In genomic region chr1:154324669-154325582, GRCh38 we compare ENCODE assay signal across 1 cellular context.
TF ChIP-seq lines count a peak whose summit lies in the region.

Gene ATP8B2 (plus strand): TSS chr1:154325525. CDS start chr1:154328142, 2,617 bp downstream.

TF ChIP-seq in HepG2, 621 proteins besides CTCF, POLR2A, EP300 and RAD21 (continued from another document and continues in another):
- TF ChIP-seq, protein P1, sequence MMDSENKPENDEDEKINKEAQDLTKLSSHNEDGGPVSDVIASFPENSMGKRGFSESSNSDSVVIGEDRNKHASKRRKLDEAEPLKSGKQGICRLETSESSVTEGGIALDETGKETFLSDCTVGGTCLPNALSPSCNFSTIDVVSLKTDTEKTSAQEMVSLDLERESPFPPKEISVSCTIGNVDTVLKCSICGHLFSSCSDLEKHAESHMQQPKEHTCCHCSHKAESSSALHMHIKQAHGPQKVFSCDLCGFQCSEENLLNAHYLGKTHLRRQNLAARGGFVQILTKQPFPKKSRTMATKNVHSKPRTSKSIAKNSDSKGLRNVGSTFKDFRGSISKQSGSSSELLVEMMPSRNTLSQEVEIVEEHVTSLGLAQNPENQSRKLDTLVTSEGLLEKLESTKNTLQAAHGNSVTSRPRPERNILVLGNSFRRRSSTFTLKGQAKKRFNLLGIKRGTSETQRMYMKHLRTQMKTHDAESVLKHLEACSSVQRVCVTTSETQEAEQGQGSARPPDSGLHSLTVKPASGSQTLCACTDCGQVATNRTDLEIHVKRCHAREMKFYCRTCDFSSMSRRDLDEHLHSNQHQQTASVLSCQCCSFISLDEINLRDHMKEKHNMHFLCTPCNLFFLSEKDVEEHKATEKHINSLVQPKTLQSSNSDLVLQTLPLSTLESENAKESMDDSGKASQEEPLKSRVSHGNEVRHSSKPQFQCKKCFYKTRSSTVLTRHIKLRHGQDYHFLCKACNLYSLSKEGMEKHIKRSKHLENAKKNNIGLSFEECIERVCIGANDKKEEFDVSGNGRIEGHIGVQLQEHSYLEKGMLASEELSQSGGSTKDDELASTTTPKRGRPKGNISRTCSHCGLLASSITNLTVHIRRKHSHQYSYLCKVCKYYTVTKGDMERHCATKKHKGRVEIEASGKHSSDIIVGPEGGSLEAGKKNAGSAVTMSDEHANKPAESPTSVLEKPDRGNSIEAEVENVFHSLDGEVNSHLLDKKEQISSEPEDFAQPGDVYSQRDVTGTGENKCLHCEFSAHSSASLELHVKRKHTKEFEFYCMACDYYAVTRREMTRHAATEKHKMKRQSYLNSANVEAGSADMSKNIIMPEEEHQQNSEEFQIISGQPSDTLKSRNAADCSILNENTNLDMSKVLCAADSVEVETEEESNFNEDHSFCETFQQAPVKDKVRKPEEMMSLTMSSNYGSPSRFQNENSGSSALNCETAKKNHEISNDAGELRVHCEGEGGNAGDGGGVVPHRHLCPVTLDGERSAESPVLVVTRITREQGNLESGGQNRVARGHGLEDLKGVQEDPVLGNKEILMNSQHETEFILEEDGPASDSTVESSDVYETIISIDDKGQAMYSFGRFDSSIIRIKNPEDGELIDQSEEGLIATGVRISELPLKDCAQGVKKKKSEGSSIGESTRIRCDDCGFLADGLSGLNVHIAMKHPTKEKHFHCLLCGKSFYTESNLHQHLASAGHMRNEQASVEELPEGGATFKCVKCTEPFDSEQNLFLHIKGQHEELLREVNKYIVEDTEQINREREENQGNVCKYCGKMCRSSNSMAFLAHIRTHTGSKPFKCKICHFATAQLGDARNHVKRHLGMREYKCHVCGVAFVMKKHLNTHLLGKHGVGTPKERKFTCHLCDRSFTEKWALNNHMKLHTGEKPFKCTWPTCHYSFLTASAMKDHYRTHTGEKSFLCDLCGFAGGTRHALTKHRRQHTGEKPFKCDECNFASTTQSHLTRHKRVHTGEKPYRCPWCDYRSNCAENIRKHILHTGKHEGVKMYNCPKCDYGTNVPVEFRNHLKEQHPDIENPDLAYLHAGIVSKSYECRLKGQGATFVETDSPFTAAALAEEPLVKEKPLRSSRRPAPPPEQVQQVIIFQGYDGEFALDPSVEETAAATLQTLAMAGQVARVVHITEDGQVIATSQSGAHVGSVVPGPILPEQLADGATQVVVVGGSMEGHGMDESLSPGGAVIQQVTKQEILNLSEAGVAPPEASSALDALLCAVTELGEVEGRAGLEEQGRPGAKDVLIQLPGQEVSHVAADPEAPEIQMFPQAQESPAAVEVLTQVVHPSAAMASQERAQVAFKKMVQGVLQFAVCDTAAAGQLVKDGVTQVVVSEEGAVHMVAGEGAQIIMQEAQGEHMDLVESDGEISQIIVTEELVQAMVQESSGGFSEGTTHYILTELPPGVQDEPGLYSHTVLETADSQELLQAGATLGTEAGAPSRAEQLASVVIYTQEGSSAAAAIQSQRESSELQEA (CRISPR knock-in tag; IDR thresholded peaks at IDR 0.05; ENCODE audit: not compliant biosample characterization) = no peak
- TF ChIP-seq ZNF850 (CRISPR knock-in tag; conservative IDR thresholded peaks at IDR 0.05) (no peak), ELF3 (CRISPR knock-in tag; IDR thresholded peaks at IDR 0.05) (no peak), ZBTB38 (CRISPR knock-in tag; IDR thresholded peaks at IDR 0.05) (peak; percentile 44; the same call in 1 of the 2 replicates), MTA1 (CRISPR knock-in tag; IDR thresholded peaks at IDR 0.05; ENCODE audit: borderline replicate concordance) (peak; percentile 72; the same call in 1 of the 2 replicates), POLR2G (IDR thresholded peaks at IDR 0.05; ENCODE audit: low read depth, low read length) (no peak), ZNF841 (CRISPR knock-in tag; IDR thresholded peaks at IDR 0.05; ENCODE audit: borderline replicate concordance) (no peak), ZIK1 (CRISPR knock-in tag; IDR thresholded peaks at IDR 0.05; ENCODE audit: borderline replicate concordance, low read depth) (no peak), KLF15 (CRISPR knock-in tag; IDR thresholded peaks at IDR 0.05; ENCODE audit: borderline replicate concordance) (no peak), ZBTB3 (CRISPR knock-in tag; IDR thresholded peaks at IDR 0.05; ENCODE audit: borderline replicate concordance, low read depth) (no peak), KDM6A (CRISPR knock-in tag; IDR thresholded peaks at IDR 0.05; ENCODE audit: low read depth) (no peak), ZNF678 (CRISPR knock-in tag; IDR thresholded peaks at IDR 0.05) (no peak), HOXA5 (CRISPR knock-in tag; IDR thresholded peaks at IDR 0.05) (no peak), SMC3 (IDR thresholded peaks at IDR 0.05; ENCODE audit: low read length) (peak; percentile 60), CBX2 (IDR thresholded peaks at IDR 0.05; ENCODE audit: low read depth, low read length) (no peak), CBX2 (CRISPR knock-in tag; IDR thresholded peaks at IDR 0.05; ENCODE audit: low read depth) (no peak), KLF11 (CRISPR knock-in tag; IDR thresholded peaks at IDR 0.05) (no peak), DMAP1 (CRISPR knock-in tag; IDR thresholded peaks at IDR 0.05) (no peak), ZNF10 (CRISPR knock-in tag; IDR thresholded peaks at IDR 0.05; ENCODE audit: borderline replicate concordance, low read depth) (no peak), TEAD3 (CRISPR knock-in tag; optimal IDR thresholded peaks at IDR 0.05; ENCODE audit: borderline replicate concordance) (peak; percentile 95), THAP11 (CRISPR knock-in tag; IDR thresholded peaks at IDR 0.05) (no peak), ZNF839 (CRISPR knock-in tag; IDR thresholded peaks at IDR 0.05; ENCODE audit: borderline replicate concordance) (no peak), SPEN (CRISPR knock-in tag; IDR thresholded peaks at IDR 0.05; ENCODE audit: low read depth) (no peak), ZNF263 (CRISPR knock-in tag; IDR thresholded peaks at IDR 0.05) (no peak; the same call in 1 of the 2 replicates), ARID5B (CRISPR knock-in tag; IDR thresholded peaks at IDR 0.05) (peak; percentile 48), PHF8 (CRISPR knock-in tag; IDR thresholded peaks at IDR 0.05) (peak; percentile 23; the same call in 1 of the 2 replicates), RFXANK (CRISPR knock-in tag; IDR thresholded peaks at IDR 0.05) (no peak), MAZ (IDR thresholded peaks at IDR 0.05; ENCODE audit: borderline replicate concordance, low read depth, low read length) (peak; percentile 72), MAZ (CRISPR knock-in tag; IDR thresholded peaks at IDR 0.05; ENCODE audit: low read depth) (peak; percentile 67), RARA (CRISPR knock-in tag; IDR thresholded peaks at IDR 0.05) (no peak), SETDB1 (CRISPR knock-in tag; IDR thresholded peaks at IDR 0.05; ENCODE audit: borderline replicate concordance) (no peak), ZNF207 (IDR thresholded peaks at IDR 0.05; ENCODE audit: borderline replicate concordance) (no peak), GPBP1L1 (CRISPR knock-in tag; IDR thresholded peaks at IDR 0.05) (no peak), ZNF430 (CRISPR knock-in tag; IDR thresholded peaks at IDR 0.05) (no peak), ZNF367 (CRISPR knock-in tag; IDR thresholded peaks at IDR 0.05; ENCODE audit: borderline replicate concordance) (no peak), ZNF20 (CRISPR knock-in tag; IDR thresholded peaks at IDR 0.05) (no peak), ZBTB10 (CRISPR knock-in tag; IDR thresholded peaks at IDR 0.05; ENCODE audit: borderline replicate concordance) (no peak), ZNF562 (CRISPR knock-in tag; IDR thresholded peaks at IDR 0.05; ENCODE audit: borderline replicate concordance) (no peak), ZBTB8A (CRISPR knock-in tag; IDR thresholded peaks at IDR 0.05; ENCODE audit: borderline replicate concordance, low read depth) (no peak), TOPORS (CRISPR knock-in tag; IDR thresholded peaks at IDR 0.05) (no peak), MIER2 (CRISPR knock-in tag; IDR thresholded peaks at IDR 0.05) (no peak)
- TF ChIP-seq, protein P2, sequence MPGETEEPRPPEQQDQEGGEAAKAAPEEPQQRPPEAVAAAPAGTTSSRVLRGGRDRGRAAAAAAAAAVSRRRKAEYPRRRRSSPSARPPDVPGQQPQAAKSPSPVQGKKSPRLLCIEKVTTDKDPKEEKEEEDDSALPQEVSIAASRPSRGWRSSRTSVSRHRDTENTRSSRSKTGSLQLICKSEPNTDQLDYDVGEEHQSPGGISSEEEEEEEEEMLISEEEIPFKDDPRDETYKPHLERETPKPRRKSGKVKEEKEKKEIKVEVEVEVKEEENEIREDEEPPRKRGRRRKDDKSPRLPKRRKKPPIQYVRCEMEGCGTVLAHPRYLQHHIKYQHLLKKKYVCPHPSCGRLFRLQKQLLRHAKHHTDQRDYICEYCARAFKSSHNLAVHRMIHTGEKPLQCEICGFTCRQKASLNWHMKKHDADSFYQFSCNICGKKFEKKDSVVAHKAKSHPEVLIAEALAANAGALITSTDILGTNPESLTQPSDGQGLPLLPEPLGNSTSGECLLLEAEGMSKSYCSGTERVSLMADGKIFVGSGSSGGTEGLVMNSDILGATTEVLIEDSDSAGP (CRISPR knock-in tag; IDR thresholded peaks at IDR 0.05; ENCODE audit: borderline replicate concordance) = peak; percentile 57; the same call in 1 of the 2 replicates
- TF ChIP-seq, protein P3, sequence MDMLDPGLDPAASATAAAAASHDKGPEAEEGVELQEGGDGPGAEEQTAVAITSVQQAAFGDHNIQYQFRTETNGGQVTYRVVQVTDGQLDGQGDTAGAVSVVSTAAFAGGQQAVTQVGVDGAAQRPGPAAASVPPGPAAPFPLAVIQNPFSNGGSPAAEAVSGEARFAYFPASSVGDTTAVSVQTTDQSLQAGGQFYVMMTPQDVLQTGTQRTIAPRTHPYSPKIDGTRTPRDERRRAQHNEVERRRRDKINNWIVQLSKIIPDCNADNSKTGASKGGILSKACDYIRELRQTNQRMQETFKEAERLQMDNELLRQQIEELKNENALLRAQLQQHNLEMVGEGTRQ (IDR thresholded peaks at IDR 0.05; ENCODE audit: low read depth, low read length) = no peak
- TF ChIP-seq, protein P3 (CRISPR knock-in tag; IDR thresholded peaks at IDR 0.05; ENCODE audit: borderline replicate concordance) = no peak
- TF ChIP-seq, protein P4, sequence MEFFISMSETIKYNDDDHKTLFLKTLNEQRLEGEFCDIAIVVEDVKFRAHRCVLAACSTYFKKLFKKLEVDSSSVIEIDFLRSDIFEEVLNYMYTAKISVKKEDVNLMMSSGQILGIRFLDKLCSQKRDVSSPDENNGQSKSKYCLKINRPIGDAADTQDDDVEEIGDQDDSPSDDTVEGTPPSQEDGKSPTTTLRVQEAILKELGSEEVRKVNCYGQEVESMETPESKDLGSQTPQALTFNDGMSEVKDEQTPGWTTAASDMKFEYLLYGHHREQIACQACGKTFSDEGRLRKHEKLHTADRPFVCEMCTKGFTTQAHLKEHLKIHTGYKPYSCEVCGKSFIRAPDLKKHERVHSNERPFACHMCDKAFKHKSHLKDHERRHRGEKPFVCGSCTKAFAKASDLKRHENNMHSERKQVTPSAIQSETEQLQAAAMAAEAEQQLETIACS (CRISPR knock-in tag; IDR thresholded peaks at IDR 0.05) = no peak
